Comparison of ENCODE assay signal across 12 cellular contexts in genomic region chr20:54221383-54221782, GRCh38. TPM values are rescaled to one million over a fixed set of nuclear protein-coding genes. Genes with fewer than 3 reads are reported as not detected.
DNase-seq lines count a peak whose midpoint lies in the region; ATAC-seq and TF ChIP-seq lines count a peak whose summit lies in the region.
"Had no signal": no experiment of that assay in that cellular context is flagged by ENCODE, and none has a peak within 500 bp of the region (broad histone marks: within the 10 kb centered on the region; RNA-seq: fewer than 3 reads in every experiment).

No MANE protein-coding gene starts in this region.

- no peaks in the 10 kb centered on the region for H3K36me3 ChIP-seq in body of pancreas (replicated peaks in 1 of 2; ENCODE audit: insufficient read depth in 1 of 2, low read depth in 2 of 2)
- H3K36me3 ChIP-seq: thoracic aorta had no signal

- H3K9me3 Mint-ChIP-seq in activated naive CD4-positive, alpha-beta T cell treated with anti-CD3 and anti-CD28 coated beads for 36 hours, result no peaks in the 10 kb centered on the region

- ATAC-seq in HG03432 (IDR thresholded peaks at IDR 0.05; ENCODE audit: unreplicated experiment), result peak; percentile 62
- ATAC-seq in body of pancreas, result peak; percentile 84
- ATAC-seq in stimulated activated naive CD8-positive, alpha-beta T cell treated with anti-CD3 and anti-CD28 coated beads, Interleukin-15, Interleukin-2, amounts not matched to agents 100 U/mL and 50 U/mL, for 24 hours, result peak; percentile 57

- no peak for TF ChIP-seq POLR2A in body of pancreas (IDR thresholded peaks at IDR 0.05)

- peak; percentile 58 for DNase-seq in activated naive CD4-positive, alpha-beta T cell treated with anti-CD3 and anti-CD28 coated beads for 36 hours
- no peak for DNase-seq in activated naive CD4-positive, alpha-beta T cell (lab: John Stamatoyannopoulos, UW)
- DNase-seq in body of pancreas (peak in 3 of 4 donors; percentile 38 to 63 (median 48)), superior temporal gyrus (ENCODE audit: extremely low spot score) (no peak), DMS 273 (lab: John Stamatoyannopoulos, UW; ENCODE audit: unreplicated experiment) (no peak), NCI-H748 treated with DMSO at 0.1 percent for 48 hours (lab: John Stamatoyannopoulos, UW) (no peak)
- DNase-seq in stimulated activated naive CD8-positive, alpha-beta T cell treated with anti-CD3 and anti-CD28 coated beads, Interleukin-15, Interleukin-2, amounts not matched to agents 100 U/mL and 50 U/mL, for 24 hours, result no peak
- DNase-seq: activated CD4-positive, CD25-positive, alpha-beta regulatory T cell; Peyer's patch had no signal

- no peak overlapping the region for H3K4me3 Mint-ChIP-seq in activated naive CD4-positive, alpha-beta T cell treated with anti-CD3 and anti-CD28 coated beads for 36 hours

- H3K27ac ChIP-seq in body of pancreas, result peak overlapping the region in 3 of 4 donors; percentile 13 to 56 (median 34)
- H3K27ac ChIP-seq: Peyer's patch, thoracic aorta had no signal

- peak overlapping the region; percentile 85 for H3K27ac Mint-ChIP-seq in activated naive CD4-positive, alpha-beta T cell treated with anti-CD3 and anti-CD28 coated beads for 36 hours

- 13 to 25% methylated on average over 2 of the region's 2 CpGs for WGBS in body of pancreas, 2 donors

- intact Hi-C loops in activated naive CD4-positive, alpha-beta T cell treated with anti-CD3 and anti-CD28 coated beads for 36 hours (cut with micrococcal nuclease), result loop anchor here (1.0 to 5.0 kb wide), 4 partner anchors 13 to 251 kb away; partner anchors contain the start of gene PFDN4
- intact Hi-C loops in body of pancreas (cut with DNase I), result no loop called here

- no peak for TF ChIP-seq CTCF in body of pancreas (IDR thresholded peaks at IDR 0.05)

- H3K27me3 Mint-ChIP-seq in activated naive CD4-positive, alpha-beta T cell treated with anti-CD3 and anti-CD28 coated beads for 36 hours (ENCODE audit: low read depth), result no peaks in the 10 kb centered on the region

- H3K4me3 ChIP-seq in body of pancreas, result no peak overlapping the region
- H3K4me3 ChIP-seq: Peyer's patch had no signal

- H3K4me1 ChIP-seq in body of pancreas, result peaks cover 25% of the 10 kb centered on the region
- H3K4me1 ChIP-seq: Peyer's patch had no signal

- CTCF ChIA-PET in activated naive CD4-positive, alpha-beta T cell treated with anti-CD3 and anti-CD28 coated beads for 36 hours (lab: Charles Lee), result interaction anchor here (0.6 to 1.8 kb wide), 5 partner anchors 14 to 429 kb away, joined by 3 to 5 read pairs (median 3); partner anchors contain the start of gene PFDN4

- peaks cover 39% of the 10 kb centered on the region for H3K4me1 Mint-ChIP-seq in activated naive CD4-positive, alpha-beta T cell treated with anti-CD3 and anti-CD28 coated beads for 36 hours (ENCODE audit: low read depth)

- H3K36me3 Mint-ChIP-seq in activated naive CD4-positive, alpha-beta T cell treated with anti-CD3 and anti-CD28 coated beads for 36 hours (ENCODE audit: low read depth), result peaks cover 13% of the 10 kb centered on the region

- H3K27me3 ChIP-seq in body of pancreas, result no peaks in the 10 kb centered on the region
- H3K27me3 ChIP-seq: Peyer's patch had no signal

- H3K9me3 ChIP-seq in body of pancreas, result no peaks in the 10 kb centered on the region
- H3K9me3 ChIP-seq: Peyer's patch, thoracic aorta had no signal

RNA-seq across cellular contexts. Expression of gene PFDN4, which starts 13.5 kb away (rescaled TPM):
- 10 to 100 TPM; 48.8 to 53.3 TPM for total RNA-seq in activated naive CD4-positive, alpha-beta T cell treated with anti-CD3 and anti-CD28 coated beads for 36 hours
- 10 to 100 TPM; 16.5 to 48.8 TPM for total RNA-seq in body of pancreas

RNA-seq across cellular contexts. Expression of gene CYP24A1, which starts 47.6 kb away (rescaled TPM):
- not detected for total RNA-seq in activated naive CD4-positive, alpha-beta T cell treated with anti-CD3 and anti-CD28 coated beads for 36 hours
- total RNA-seq in body of pancreas, result not detected
- total RNA-seq: LHCN-M2, Peyer's patch, thoracic aorta had no signal

Comparison
In these comparisons a context has a peak if more than half of its experiments do, and no peak if none do; other contexts are left out.
1. DNase-seq: peak in activated naive CD4-positive, alpha-beta T cell treated with anti-CD3 and anti-CD28 coated beads for 36 hours (single experiment) and body of pancreas (3 of 4); none in activated naive CD4-positive, alpha-beta T cell (0 of 4), stimulated activated naive CD8-positive, alpha-beta T cell treated with anti-CD3 and anti-CD28 coated beads, Interleukin-15, Interleukin-2, amounts not matched to agents 100 U/mL and 50 U/mL, for 24 hours (single experiment), superior temporal gyrus (single experiment), DMS 273 (single experiment) and NCI-H748 treated with DMSO at 0.1 percent for 48 hours (single experiment).
2. Peak in every context shown above with its lines, with median percentiles within 50 percentile points of each other: ATAC-seq.